ENCODE assay signal across 1 cellular context in genomic region chr22:22684605-22685561, GRCh38.
TF ChIP-seq lines count a peak whose summit lies in the region.

No MANE protein-coding gene starts in this region.

TF ChIP-seq in HepG2, 621 proteins besides CTCF, POLR2A, EP300 and RAD21 (continued from another document):
- TF ChIP-seq PRDM10 (CRISPR knock-in tag; IDR thresholded peaks at IDR 0.05; ENCODE audit: low read depth), result no peak
- no peak for TF ChIP-seq ZNF552 (CRISPR knock-in tag; IDR thresholded peaks at IDR 0.05; ENCODE audit: borderline replicate concordance)
- no peak for TF ChIP-seq MLXIP (CRISPR knock-in tag; IDR thresholded peaks at IDR 0.05; ENCODE audit: borderline replicate concordance)
- TF ChIP-seq PREB (CRISPR knock-in tag; IDR thresholded peaks at IDR 0.05), result no peak
- TF ChIP-seq PHF5A (CRISPR knock-in tag; IDR thresholded peaks at IDR 0.05; ENCODE audit: low read depth, unreplicated experiment), result no peak
- TF ChIP-seq HNF4G (IDR thresholded peaks at IDR 0.05; ENCODE audit: borderline replicate concordance, low read depth, low read length), result no peak
- no peak for TF ChIP-seq HNF4G (CRISPR knock-in tag; IDR thresholded peaks at IDR 0.05; ENCODE audit: borderline replicate concordance, low read depth)
- no peak for TF ChIP-seq SNAPC2 (CRISPR knock-in tag; IDR thresholded peaks at IDR 0.05)
- no peak for TF ChIP-seq ZBTB10 (CRISPR knock-in tag; IDR thresholded peaks at IDR 0.05; ENCODE audit: borderline replicate concordance)
- TF ChIP-seq SYNCRIP (IDR thresholded peaks at IDR 0.05; ENCODE audit: insufficient read depth, low read depth, low read length), result no peak
- TF ChIP-seq NR2C2 (CRISPR knock-in tag; IDR thresholded peaks at IDR 0.05; ENCODE audit: borderline replicate concordance), result no peak
- no peak for TF ChIP-seq HNF1B (CRISPR knock-in tag; IDR thresholded peaks at IDR 0.05)
- no peak for TF ChIP-seq SP4 (CRISPR knock-in tag; IDR thresholded peaks at IDR 0.05)
- no peak for TF ChIP-seq ARID5B (CRISPR knock-in tag; IDR thresholded peaks at IDR 0.05)
- TF ChIP-seq RAD51 (IDR thresholded peaks at IDR 0.05; ENCODE audit: borderline replicate concordance), result no peak
- TF ChIP-seq SATB2 (CRISPR knock-in tag; IDR thresholded peaks at IDR 0.05), result no peak
- TF ChIP-seq KMT2B (CRISPR knock-in tag; IDR thresholded peaks at IDR 0.05), result no peak
- TF ChIP-seq ZNF335 (CRISPR knock-in tag; IDR thresholded peaks at IDR 0.05), result no peak
- no peak for TF ChIP-seq ZNF713 (CRISPR knock-in tag; IDR thresholded peaks at IDR 0.05)
